In genomic region chr4:6209291-6209690, GRCh38 we compare ENCODE assay signal across 3 cellular contexts. TPM values are rescaled to one million over a fixed set of nuclear protein-coding genes. Genes with fewer than 3 reads are reported as not detected.
"Had no signal": no experiment of that assay in that cellular context is flagged by ENCODE, and none has a peak within 500 bp of the region (broad histone marks: within the 10 kb centered on the region; RNA-seq: fewer than 3 reads in every experiment).

No MANE protein-coding gene starts in this region.

RNA-seq across cellular contexts. Expression of gene JAKMIP1, which starts 8.9 kb away (rescaled TPM):
- total RNA-seq: HT-29, IMR-90, K562 had no signal
- polyA plus RNA-seq: IMR-90, K562 had no signal
